In genomic region chr13:50130686-50131051, GRCh38 we compare ENCODE assay signal across 9 cellular contexts.
DNase-seq lines count a peak whose midpoint lies in the region; ATAC-seq and TF ChIP-seq lines count a peak whose summit lies in the region.
"Had no signal": no experiment of that assay in that cellular context is flagged by ENCODE, and none has a peak within 500 bp of the region (broad histone marks: within the 10 kb centered on the region; RNA-seq: fewer than 3 reads in every experiment).

No MANE protein-coding gene starts in this region.

- H4K91ac ChIP-seq in mesenchymal stem cell (ENCODE audit: low read length), result no peak overlapping the region

- H3K14ac ChIP-seq in mesenchymal stem cell (ENCODE audit: low read length in 2 of 2), result no peak overlapping the region

- H4K20me1 ChIP-seq in PC-3 (ENCODE audit: low read length), result no peaks in the 10 kb centered on the region

- H3K9ac ChIP-seq in PC-3 (ENCODE audit: low read length) (peak overlapping the region; percentile 37), colonic mucosa (ENCODE audit: low read depth in 2 of 2, low read length in 2 of 2) (peak overlapping the region in 1 of 2 donors; percentile 61), mesenchymal stem cell (ENCODE audit: low read length) (peak overlapping the region; percentile 98)

- H3K27me3 ChIP-seq in PC-3 (ENCODE audit: low read length) (no peaks in the 10 kb centered on the region), colonic mucosa (peaks cover 52% of the 10 kb centered on the region), mesenchymal stem cell (ENCODE audit: control insufficient read depth in 1 of 2, insufficient read depth in 1 of 2, low read length in 2 of 2) (peaks cover 4 to 85% of the 10 kb centered on the region in 2 experiments), upper lobe of left lung (peaks cover 0 to 38% (median 17%) of the 10 kb centered on the region in 4 donors)

- peak; percentile 58 for ATAC-seq in PC-3
- ATAC-seq in upper lobe of left lung (ENCODE audit: low FRiP score in 2 of 2), result peak in 1 of 2 donors; percentile 37
- no peak for ATAC-seq in HG02852 (IDR thresholded peaks at IDR 0.05; ENCODE audit: unreplicated experiment)

- H2BK5ac ChIP-seq in mesenchymal stem cell (ENCODE audit: low read depth, low read length, poor library complexity, severe bottlenecking), result no peak overlapping the region

- H3K36me3 ChIP-seq in PC-3 (ENCODE audit: low read depth, low read length), result no peaks in the 10 kb centered on the region
- H3K36me3 ChIP-seq in colonic mucosa, result no peaks in the 10 kb centered on the region
- no peaks in the 10 kb centered on the region for H3K36me3 ChIP-seq in mesenchymal stem cell (ENCODE audit: control insufficient read depth in 1 of 2, insufficient read depth in 2 of 2, low read depth in 1 of 2, low read length in 2 of 2)
- no peaks in the 10 kb centered on the region for H3K36me3 ChIP-seq in upper lobe of left lung

- peak overlapping the region in 1 of 2 experiments; percentile 63 for H3K4ac ChIP-seq in mesenchymal stem cell (ENCODE audit: low read depth in 1 of 2, low read length in 2 of 2)

- H2BK15ac ChIP-seq in mesenchymal stem cell (ENCODE audit: low read depth, poor library complexity, severe bottlenecking), result no peak overlapping the region

- H3K27ac ChIP-seq in PC-3 (ENCODE audit: low read length), result no peak overlapping the region
- H3K27ac ChIP-seq in colonic mucosa, result no peak overlapping the region
- H3K27ac ChIP-seq in mesenchymal stem cell (ENCODE audit: low read length, poor library complexity, severe bottlenecking), result no peak overlapping the region
- H3K27ac ChIP-seq in upper lobe of left lung, result peak overlapping the region; percentile 57 to 80 (median 70)

- no peak overlapping the region for H3K18ac ChIP-seq in mesenchymal stem cell (ENCODE audit: low read depth in 1 of 2, low read length in 2 of 2)

- no peaks in the 10 kb centered on the region for H3K9me2 ChIP-seq in PC-3 (replicated peaks; ENCODE audit: low read length)

- H3K79me1 ChIP-seq in mesenchymal stem cell (replicated peaks; ENCODE audit: low read length, poor library complexity, severe bottlenecking), result peaks cover 2% of the 10 kb centered on the region

- peak overlapping the region; percentile 74 for H3K4me3 ChIP-seq in PC-3 (ENCODE audit: low read length)
- peak overlapping the region; percentile 35 for H3K4me3 ChIP-seq in colonic mucosa
- peak overlapping the region; percentile 27 to 83 for H3K4me3 ChIP-seq in mesenchymal stem cell (ENCODE audit: insufficient read depth in 1 of 2, low read depth in 1 of 2, low read length in 2 of 2)
- peak overlapping the region; percentile 22 to 55 (median 41) for H3K4me3 ChIP-seq in upper lobe of left lung

- POLR2A ChIA-PET in PC-3 (lab: Charles Lee; ENCODE audit: unreplicated experiment), result interaction anchor here (0.7 kb wide), 2 partner anchors 418 to 661 kb away, joined by 4 to 5 read pairs; no protein-coding TSS in a partner anchor

- no peak for TF ChIP-seq CTCF in PC-3 (conservative IDR thresholded peaks at IDR 0.05; ENCODE audit: low read depth, low read length)
- TF ChIP-seq CTCF in colonic mucosa (IDR thresholded peaks at IDR 0.05), result no peak
- no peak for TF ChIP-seq CTCF in upper lobe of left lung (IDR thresholded peaks at IDR 0.05)

- peak overlapping the region in 1 of 2 experiments; percentile 59 for H2BK12ac ChIP-seq in mesenchymal stem cell (ENCODE audit: low read length in 2 of 2)

- TF ChIP-seq EP300 in upper lobe of left lung (IDR thresholded peaks at IDR 0.05), result no peak

- H3K23ac ChIP-seq in mesenchymal stem cell (ENCODE audit: low read length in 2 of 2), result no peak overlapping the region

- H2BK120ac ChIP-seq in mesenchymal stem cell (ENCODE audit: low read depth, low read length), result no peak overlapping the region

- H3K4me1 ChIP-seq in PC-3 (ENCODE audit: insufficient read depth, low read length) (peaks cover 13% of the 10 kb centered on the region; the same call in 1 of the 2 replicates), colonic mucosa (peaks cover 29% of the 10 kb centered on the region), mesenchymal stem cell (ENCODE audit: control insufficient read depth, insufficient read depth, low read depth, low read length) (peaks cover 41% of the 10 kb centered on the region), upper lobe of left lung (peaks cover 17 to 48% (median 40%) of the 10 kb centered on the region in 4 donors)

- H3K79me2 ChIP-seq in PC-3 (ENCODE audit: low read length), result no peaks in the 10 kb centered on the region

- H3K9me3 ChIP-seq in PC-3 (ENCODE audit: low read length) (no peaks in the 10 kb centered on the region), colonic mucosa (no peaks in the 10 kb centered on the region), mesenchymal stem cell (ENCODE audit: control insufficient read depth, low read length) (peaks cover 11% of the 10 kb centered on the region), upper lobe of left lung (no peaks in the 10 kb centered on the region)

- DNase-seq in NCI-H748 (lab: John Stamatoyannopoulos, UW; ENCODE audit: unreplicated experiment), result peak; percentile 59
- DNase-seq in NCI-H748 treated with DMSO at 0.1 percent for 48 hours (lab: John Stamatoyannopoulos, UW), result no peak
- DNase-seq in PC-3, result peak; percentile 21
- peak; percentile 32 for DNase-seq in colonic mucosa
- no peak for DNase-seq in mesenchymal stem cell
- DNase-seq in upper lobe of left lung, result peak; percentile 41 to 87
- DNase-seq in HT-29 (ENCODE audit: low spot score), result no peak
- DNase-seq: DND-41 had no signal

- CTCF ChIA-PET in PC-3 (lab: Charles Lee), result no interaction called here

- intact Hi-C loops in PC-3 (cut with micrococcal nuclease) (no loop called here), colonic mucosa (cut with DNase I) (no loop called here)

- H3K4me2 ChIP-seq in PC-3 (ENCODE audit: low read length), result peak overlapping the region; percentile 97
- H3K4me2 ChIP-seq in mesenchymal stem cell (ENCODE audit: low read length, poor library complexity, severe bottlenecking), result peak overlapping the region; percentile 94

- no TSS peak for BruUV-seq in PC-3 (replicated peaks; lab: Mats Ljungman, UMichigan)

- H2AK5ac ChIP-seq in mesenchymal stem cell (ENCODE audit: low read length, severe bottlenecking), result no peak overlapping the region

- no peaks in the 10 kb centered on the region for H3F3A ChIP-seq in PC-3 (ENCODE audit: low read length, unreplicated experiment)

- H4K8ac ChIP-seq in mesenchymal stem cell (ENCODE audit: low read length), result no peak overlapping the region

- H2AFZ ChIP-seq in PC-3 (ENCODE audit: low read length) (peak overlapping the region; percentile 97), mesenchymal stem cell (ENCODE audit: low read depth, low read length) (no peak overlapping the region)

- WGBS in mesenchymal stem cell, result 1% methylated on average over 20 of the region's 21 CpGs
- WGBS in upper lobe of left lung, 2 donors, result 10 to 13% methylated on average over 19 to 21 of the region's 21 CpGs

- TF ChIP-seq POLR2A in upper lobe of left lung (IDR thresholded peaks at IDR 0.05), result peak in 1 of 4 donors; percentile 40

Comparison
In these comparisons a context has a peak if more than half of its experiments do, and no peak if none do; other contexts are left out.
1. DNase-seq: peak in NCI-H748 (single experiment), PC-3 (single experiment), colonic mucosa (single experiment) and upper lobe of left lung (2 of 2); none in NCI-H748 treated with DMSO at 0.1 percent for 48 hours (single experiment), mesenchymal stem cell (single experiment) and HT-29 (single experiment).
2. H3K27ac ChIP-seq: peak in upper lobe of left lung (4 of 4); none in PC-3 (single experiment), colonic mucosa (single experiment) and mesenchymal stem cell (single experiment).
3. Peak in every context shown above with its lines, with median percentiles within 50 percentile points of each other: H3K4me3 ChIP-seq.